24 cellular contexts compared by ENCODE assay signal in genomic region chr22:37080438-37080837, GRCh38. TPM values are rescaled to one million over a fixed set of nuclear protein-coding genes. Genes with fewer than 3 reads are reported as not detected.
DNase-seq lines count a peak whose midpoint lies in the region; ATAC-seq lines count a peak whose summit lies in the region.
"Had no signal": no experiment of that assay in that cellular context is flagged by ENCODE, and none has a peak within 500 bp of the region (broad histone marks: within the 10 kb centered on the region; RNA-seq: fewer than 3 reads in every experiment).

No MANE protein-coding gene starts in this region.

- no peaks in the 10 kb centered on the region for H3K4me1 ChIP-seq in HAP-1
- H3K4me1 ChIP-seq: gastrocnemius medialis had no signal

- H3K4me3 Mint-ChIP-seq in activated CD8-positive, alpha-beta memory T cell treated with anti-CD3 and anti-CD28 coated beads, Interleukin-2, amount 10 ng/mL, durations not matched to agents 7 days and 5 days, result peak overlapping the region; percentile 55
- peak overlapping the region; percentile 36 for H3K4me3 Mint-ChIP-seq in activated CD4-positive, alpha-beta memory T cell treated with anti-CD3 and anti-CD28 coated beads for 36 hours
- peak overlapping the region; percentile 44 for H3K4me3 Mint-ChIP-seq in activated naive CD8-positive, alpha-beta T cell treated with anti-CD3 and anti-CD28 coated beads for 36 hours
- peak overlapping the region; percentile 78 for H3K4me3 Mint-ChIP-seq in stimulated activated effector memory CD8-positive, alpha-beta T cell treated with anti-CD3 and anti-CD28 coated beads, Interleukin-12 subunit alpha, Interleukin-12 subunit beta, amount 100 ng/mL, for 72 hours
- H3K4me3 Mint-ChIP-seq: IgD-negative memory B cell had no signal

- peaks cover 31% of the 10 kb centered on the region for H3K27me3 ChIP-seq in HAP-1 (ENCODE audit: low read depth)
- H3K27me3 ChIP-seq: ovary had no signal

- no peaks in the 10 kb centered on the region for H3K9me3 Mint-ChIP-seq in activated CD8-positive, alpha-beta memory T cell treated with anti-CD3 and anti-CD28 coated beads, Interleukin-2, amount 10 ng/mL, durations not matched to agents 7 days and 5 days (ENCODE audit: low read depth)
- H3K9me3 Mint-ChIP-seq in activated CD4-positive, alpha-beta memory T cell treated with anti-CD3 and anti-CD28 coated beads for 36 hours, result no peaks in the 10 kb centered on the region
- H3K9me3 Mint-ChIP-seq in activated naive CD8-positive, alpha-beta T cell treated with anti-CD3 and anti-CD28 coated beads for 36 hours, result no peaks in the 10 kb centered on the region
- no peaks in the 10 kb centered on the region for H3K9me3 Mint-ChIP-seq in stimulated activated effector memory CD8-positive, alpha-beta T cell treated with anti-CD3 and anti-CD28 coated beads, Interleukin-12 subunit alpha, Interleukin-12 subunit beta, amount 100 ng/mL, for 72 hours
- H3K9me3 Mint-ChIP-seq: activated B cell treated with CpG ODN at 0.5 μM for 24 hours, IgD-negative memory B cell had no signal

- peaks cover 79% of the 10 kb centered on the region for H3K4me1 Mint-ChIP-seq in activated CD8-positive, alpha-beta memory T cell treated with anti-CD3 and anti-CD28 coated beads, Interleukin-2, amount 10 ng/mL, durations not matched to agents 7 days and 5 days
- peaks cover 69% of the 10 kb centered on the region for H3K4me1 Mint-ChIP-seq in activated CD4-positive, alpha-beta memory T cell treated with anti-CD3 and anti-CD28 coated beads for 36 hours (ENCODE audit: low read depth)
- H3K4me1 Mint-ChIP-seq in activated naive CD8-positive, alpha-beta T cell treated with anti-CD3 and anti-CD28 coated beads for 36 hours, result peaks cover 46% of the 10 kb centered on the region
- peaks cover 88% of the 10 kb centered on the region for H3K4me1 Mint-ChIP-seq in stimulated activated effector memory CD8-positive, alpha-beta T cell treated with anti-CD3 and anti-CD28 coated beads, Interleukin-12 subunit alpha, Interleukin-12 subunit beta, amount 100 ng/mL, for 72 hours

- H3K27me3 Mint-ChIP-seq in activated CD8-positive, alpha-beta memory T cell treated with anti-CD3 and anti-CD28 coated beads, Interleukin-2, amount 10 ng/mL, durations not matched to agents 7 days and 5 days, result no peaks in the 10 kb centered on the region
- peaks cover 2% of the 10 kb centered on the region for H3K27me3 Mint-ChIP-seq in activated CD4-positive, alpha-beta memory T cell treated with anti-CD3 and anti-CD28 coated beads for 36 hours
- H3K27me3 Mint-ChIP-seq in activated naive CD8-positive, alpha-beta T cell treated with anti-CD3 and anti-CD28 coated beads for 36 hours, result no peaks in the 10 kb centered on the region
- H3K27me3 Mint-ChIP-seq: activated B cell treated with CpG ODN at 0.5 μM for 24 hours had no signal

- no peak for DNase-seq in activated CD8-positive, alpha-beta memory T cell treated with anti-CD3 and anti-CD28 coated beads, Interleukin-2, amount 10 ng/mL, durations not matched to agents 7 days and 5 days
- no peak for DNase-seq in activated CD8-positive, alpha-beta memory T cell treated with anti-CD3 and anti-CD28 coated beads, Interleukin-2, amount 50 U/mL, for 4 hours
- peak; percentile 67 for DNase-seq in activated CD4-positive, alpha-beta memory T cell treated with anti-CD3 and anti-CD28 coated beads for 36 hours
- DNase-seq in activated naive CD8-positive, alpha-beta T cell treated with anti-CD3 and anti-CD28 coated beads for 36 hours, result no peak
- no peak for DNase-seq in stimulated activated effector memory CD8-positive, alpha-beta T cell treated with anti-CD3 and anti-CD28 coated beads, Interleukin-12 subunit alpha, Interleukin-12 subunit beta, amount 100 ng/mL, for 72 hours (ENCODE audit: low spot score in 2 of 2)
- no peak for DNase-seq in HAP-1 (ENCODE audit: low spot score in 2 of 2)
- DNase-seq in stimulated activated CD4-positive, alpha-beta T cell treated with anti-CD3 and anti-CD28 coated beads, Interleukin-12 subunit alpha, Interleukin-12 subunit beta, amount 100 ng/mL, for 4 hours, result no peak
- DNase-seq in ecto neural progenitor cell (ENCODE audit: low spot score), result no peak
- DNase-seq: activated B cell treated with CpG ODN at 0.5 μM for 24 hours, amniotic stem cell, C1 segment of cervical spinal cord, gastrocnemius medialis, GF-D8, kidney glomerular epithelial cell, MG63, NCI-H1436, NCI-H510A, ovary, T1000 had no signal

- ATAC-seq in activated CD8-positive, alpha-beta memory T cell treated with anti-CD3 and anti-CD28 coated beads, Interleukin-2, amount 10 ng/mL, durations not matched to agents 7 days and 5 days, result no peak
- peak; percentile 7 for ATAC-seq in stimulated activated effector memory CD8-positive, alpha-beta T cell treated with anti-CD3 and anti-CD28 coated beads, Interleukin-12 subunit alpha, Interleukin-12 subunit beta, amount 100 ng/mL, for 72 hours
- ATAC-seq: gastrocnemius medialis, right cardiac atrium had no signal

- intact Hi-C loops in activated CD4-positive, alpha-beta memory T cell treated with anti-CD3 and anti-CD28 coated beads for 36 hours (cut with micrococcal nuclease), result loop anchor here (1.0 kb wide), 3 partner anchors 8 to 58 kb away; no protein-coding TSS in a partner anchor

- no peaks in the 10 kb centered on the region for H3K36me3 ChIP-seq in HAP-1 (replicated peaks)
- H3K36me3 ChIP-seq: gastrocnemius medialis, MG63, ovary, thoracic aorta had no signal

- in situ Hi-C loops in HAP-1 (cut with MboI; ENCODE audit: low sequenced_read_pairs), result no loop called here

- POLR2A ChIA-PET in activated CD4-positive, alpha-beta memory T cell treated with anti-CD3 and anti-CD28 coated beads for 36 hours (lab: Charles Lee), result interaction anchor here (0.7 to 3.9 kb wide), 15 partner anchors 9 to 162 kb away, joined by 3 to 99 read pairs (median 7); partner anchors contain the start of gene IL2RB

- CTCF ChIA-PET in activated CD8-positive, alpha-beta memory T cell treated with anti-CD3 and anti-CD28 coated beads, Interleukin-2, amount 10 ng/mL, durations not matched to agents 7 days and 5 days (lab: Charles Lee), result interaction anchor here (0.8 to 5.2 kb wide), 15 partner anchors 10 to 164 kb away, joined by 3 to 91 read pairs (median 5); partner anchors contain the start of genes IL2RB and RAC2
- CTCF ChIA-PET in activated CD4-positive, alpha-beta memory T cell treated with anti-CD3 and anti-CD28 coated beads for 36 hours (lab: Charles Lee), result interaction anchor here (1.0 to 5.2 kb wide), 10 partner anchors 8 to 225 kb away, joined by 3 to 91 read pairs (median 11); partner anchors contain the start of gene IL2RB

- no peaks in the 10 kb centered on the region for H3K9me3 ChIP-seq in HAP-1
- H3K9me3 ChIP-seq: gastrocnemius medialis, MG63, ovary, thoracic aorta had no signal

- H3K27ac Mint-ChIP-seq in activated CD8-positive, alpha-beta memory T cell treated with anti-CD3 and anti-CD28 coated beads, Interleukin-2, amount 10 ng/mL, durations not matched to agents 7 days and 5 days, result peak overlapping the region; percentile 99
- H3K27ac Mint-ChIP-seq in activated CD4-positive, alpha-beta memory T cell treated with anti-CD3 and anti-CD28 coated beads for 36 hours, result peak overlapping the region; percentile 91
- peak overlapping the region; percentile 92 for H3K27ac Mint-ChIP-seq in activated naive CD8-positive, alpha-beta T cell treated with anti-CD3 and anti-CD28 coated beads for 36 hours
- H3K27ac Mint-ChIP-seq in stimulated activated effector memory CD8-positive, alpha-beta T cell treated with anti-CD3 and anti-CD28 coated beads, Interleukin-12 subunit alpha, Interleukin-12 subunit beta, amount 100 ng/mL, for 72 hours, result peak overlapping the region; percentile 99

- H3K36me3 Mint-ChIP-seq in activated CD8-positive, alpha-beta memory T cell treated with anti-CD3 and anti-CD28 coated beads, Interleukin-2, amount 10 ng/mL, durations not matched to agents 7 days and 5 days, result peaks cover 1% of the 10 kb centered on the region
- peaks cover 17% of the 10 kb centered on the region for H3K36me3 Mint-ChIP-seq in activated CD4-positive, alpha-beta memory T cell treated with anti-CD3 and anti-CD28 coated beads for 36 hours
- peaks cover 4% of the 10 kb centered on the region for H3K36me3 Mint-ChIP-seq in activated naive CD8-positive, alpha-beta T cell treated with anti-CD3 and anti-CD28 coated beads for 36 hours
- H3K36me3 Mint-ChIP-seq in stimulated activated effector memory CD8-positive, alpha-beta T cell treated with anti-CD3 and anti-CD28 coated beads, Interleukin-12 subunit alpha, Interleukin-12 subunit beta, amount 100 ng/mL, for 72 hours, result peaks cover 83% of the 10 kb centered on the region
- H3K36me3 Mint-ChIP-seq: IgD-negative memory B cell had no signal

- no peak overlapping the region for H3K4me3 ChIP-seq in HAP-1
- H3K4me3 ChIP-seq: gastrocnemius medialis, MG63, ovary, thoracic aorta had no signal

RNA-seq across cellular contexts. Expression of gene KCTD17, which starts 28.9 kb away (rescaled TPM):
- 10 to 100 TPM; 47.7 to 53.4 TPM for total RNA-seq in activated CD8-positive, alpha-beta memory T cell treated with anti-CD3 and anti-CD28 coated beads, Interleukin-2, amount 10 ng/mL, durations not matched to agents 7 days and 5 days
- total RNA-seq in activated CD4-positive, alpha-beta memory T cell treated with anti-CD3 and anti-CD28 coated beads for 36 hours, result 10 to 100 TPM; 46.0 to 47.3 TPM
- total RNA-seq in activated naive CD8-positive, alpha-beta T cell treated with anti-CD3 and anti-CD28 coated beads for 36 hours, result 10 to 100 TPM; 22.9 to 25.4 TPM

RNA-seq across cellular contexts. Expression of gene TMPRSS6, which starts 29.1 kb away (rescaled TPM):
- 1 to 10 TPM; 1.3 to 3.3 TPM for total RNA-seq in activated CD8-positive, alpha-beta memory T cell treated with anti-CD3 and anti-CD28 coated beads, Interleukin-2, amount 10 ng/mL, durations not matched to agents 7 days and 5 days
- total RNA-seq in activated CD4-positive, alpha-beta memory T cell treated with anti-CD3 and anti-CD28 coated beads for 36 hours, result 10 to 100 TPM; 39.9 to 42.1 TPM
- 1 to 10 TPM; 1.8 to 2.0 TPM for total RNA-seq in activated naive CD8-positive, alpha-beta T cell treated with anti-CD3 and anti-CD28 coated beads for 36 hours
- total RNA-seq: esophagus mucosa, right cardiac atrium, SK-MEL-5, thoracic aorta had no signal

Comparison
In these comparisons a context has a peak if more than half of its experiments do, and no peak if none do; other contexts are left out.
1. RNA of gene TMPRSS6, which starts 29.1 kb away (total RNA-seq): 39.9 to 42.1 TPM in activated CD4-positive, alpha-beta memory T cell treated with anti-CD3 and anti-CD28 coated beads for 36 hours; 1.3 to 3.3 TPM in activated CD8-positive, alpha-beta memory T cell treated with anti-CD3 and anti-CD28 coated beads, Interleukin-2, amount 10 ng/mL, durations not matched to agents 7 days and 5 days and 1.8 to 2.0 TPM in activated naive CD8-positive, alpha-beta T cell treated with anti-CD3 and anti-CD28 coated beads for 36 hours; every median in the first group is over 4 times any median in the second.
2. Peak in every context shown above with its lines, with median percentiles within 50 percentile points of each other: H3K27ac Mint-ChIP-seq and H3K4me3 Mint-ChIP-seq.